In genomic region chr1:101357444-101357986, GRCh38 we compare ENCODE assay signal across 1 cellular context.
TF ChIP-seq lines count a peak whose summit lies in the region.

No MANE protein-coding gene starts in this region.

TF ChIP-seq in HEK293, 187 proteins besides CTCF, POLR2A, EP300 and RAD21 (continued from another document):
- TF ChIP-seq ZNF362 (tag by site-specific recombination; IDR thresholded peaks at IDR 0.05), result peak; percentile 89
- no peak for TF ChIP-seq ZNF138 (tag by site-specific recombination; IDR thresholded peaks at IDR 0.05; ENCODE audit: borderline replicate concordance)
- TF ChIP-seq ZNF654 (tag by site-specific recombination; IDR thresholded peaks at IDR 0.05; ENCODE audit: low read depth), result peak; percentile 76
